In the genomic region with DNA sequence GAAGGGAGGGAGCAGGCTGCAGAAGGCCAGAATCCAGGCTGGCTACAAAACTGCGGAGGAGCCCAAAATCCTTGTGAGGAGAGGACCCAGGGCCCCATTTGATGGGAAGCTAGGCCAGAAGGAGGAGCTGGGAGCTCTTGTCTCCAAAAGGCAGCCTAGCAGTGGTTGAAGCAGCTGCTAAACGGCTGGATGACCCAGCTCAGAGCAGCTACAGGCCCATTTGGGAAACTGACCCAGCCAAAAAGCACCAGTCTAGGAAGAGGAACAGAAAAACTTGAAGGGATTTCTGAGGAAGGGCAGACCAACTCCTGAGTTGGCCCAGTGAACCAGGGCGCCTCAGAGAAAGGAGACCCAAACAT, we compare ENCODE assay signal across 8 cellular contexts. TPM values are rescaled to one million over a fixed set of nuclear protein-coding genes. Genes with fewer than 3 reads are reported as not detected.
A peak's percentile ranks its signal among the peaks of the same experiment; 100 is the strongest.
DNase-seq lines count a peak whose midpoint lies in the region; ATAC-seq and TF ChIP-seq lines count a peak whose summit lies in the region.

No MANE protein-coding gene starts in this region.

- TF ChIP-seq POLR2A in body of pancreas (IDR thresholded peaks at IDR 0.05) (no peak), vagina (IDR thresholded peaks at IDR 0.05) (no peak)

- H3K27ac ChIP-seq in body of pancreas (peak overlapping the region; percentile 87 to 96 (median 94)), vagina (peak overlapping the region; percentile 95)

- peaks cover 45% of the 10 kb centered on the region for H3K4me1 Mint-ChIP-seq in stimulated activated naive CD8-positive, alpha-beta T cell treated with anti-CD3 and anti-CD28 coated beads, Interleukin-15, Interleukin-2, amounts not matched to agents 100 ng/mL and 50 ng/mL, for 24 hours (ENCODE audit: low read depth)

- H3K27me3 Mint-ChIP-seq in stimulated activated naive CD8-positive, alpha-beta T cell treated with anti-CD3 and anti-CD28 coated beads, Interleukin-15, Interleukin-2, amounts not matched to agents 100 ng/mL and 50 ng/mL, for 24 hours, result no peaks in the 10 kb centered on the region

- peak overlapping the region; percentile 54 for H3K27ac Mint-ChIP-seq in stimulated activated naive CD8-positive, alpha-beta T cell treated with anti-CD3 and anti-CD28 coated beads, Interleukin-15, Interleukin-2, amounts not matched to agents 100 ng/mL and 50 ng/mL, for 24 hours

- no peaks in the 10 kb centered on the region for H3K9me3 Mint-ChIP-seq in stimulated activated naive CD8-positive, alpha-beta T cell treated with anti-CD3 and anti-CD28 coated beads, Interleukin-15, Interleukin-2, amounts not matched to agents 100 ng/mL and 50 ng/mL, for 24 hours

- TF ChIP-seq CTCF in body of pancreas (IDR thresholded peaks at IDR 0.05), result no peak
- TF ChIP-seq CTCF in vagina (IDR thresholded peaks at IDR 0.05), result no peak

- 54 to 57% methylated on average over 3 of the region's 3 CpGs for WGBS in body of pancreas, 2 donors

- no peak for ATAC-seq in stimulated activated naive CD8-positive, alpha-beta T cell treated with anti-CD3 and anti-CD28 coated beads, Interleukin-15, Interleukin-2, amounts not matched to agents 100 U/mL and 50 U/mL, for 24 hours
- no peak for ATAC-seq in body of pancreas
- ATAC-seq in HG02759 (IDR thresholded peaks at IDR 0.05; ENCODE audit: unreplicated experiment), result no peak

- no peaks in the 10 kb centered on the region for H3K36me3 ChIP-seq in body of pancreas (replicated peaks in 1 of 2; ENCODE audit: insufficient read depth in 1 of 2, low read depth in 2 of 2)
- no peaks in the 10 kb centered on the region for H3K36me3 ChIP-seq in vagina

- peak overlapping the region; percentile 54 for H3K4me3 Mint-ChIP-seq in stimulated activated naive CD8-positive, alpha-beta T cell treated with anti-CD3 and anti-CD28 coated beads, Interleukin-15, Interleukin-2, amounts not matched to agents 100 ng/mL and 50 ng/mL, for 24 hours

- H3K36me3 Mint-ChIP-seq in stimulated activated naive CD8-positive, alpha-beta T cell treated with anti-CD3 and anti-CD28 coated beads, Interleukin-15, Interleukin-2, amounts not matched to agents 100 ng/mL and 50 ng/mL, for 24 hours (ENCODE audit: low read depth), result peaks cover 22% of the 10 kb centered on the region

- H3K9me3 ChIP-seq in body of pancreas (no peaks in the 10 kb centered on the region), vagina (no peaks in the 10 kb centered on the region)

- peaks cover 45% of the 10 kb centered on the region for H3K4me1 ChIP-seq in body of pancreas
- H3K4me1 ChIP-seq in vagina, result peaks cover 28% of the 10 kb centered on the region

- no peak for DNase-seq in stimulated activated naive CD8-positive, alpha-beta T cell treated with anti-CD3 and anti-CD28 coated beads, Interleukin-15, Interleukin-2, amounts not matched to agents 100 U/mL and 50 U/mL, for 24 hours
- DNase-seq in body of pancreas (peak in 2 of 4 donors; percentile 14 to 16), medulla oblongata (ENCODE audit: extremely low spot score) (peak; percentile 10), vagina (ENCODE audit: extremely low spot score in 2 of 2) (no peak)
- no peak for DNase-seq in activated CD8-positive, alpha-beta memory T cell treated with anti-CD3 and anti-CD28 coated beads, Interleukin-2, amount 50 U/mL, for 48 hours
- no peak for DNase-seq in NK-92 treated with Interleukin-12 subunit alpha and Interleukin-12 subunit beta, amount 100 ng/mL, for 24 hours (lab: John Stamatoyannopoulos, UW)

- no peak overlapping the region for H3K4me3 ChIP-seq in body of pancreas
- H3K4me3 ChIP-seq in vagina, result peak overlapping the region; percentile 68 to 85

- H3K27me3 ChIP-seq in body of pancreas, result no peaks in the 10 kb centered on the region
- H3K27me3 ChIP-seq in vagina, result no peaks in the 10 kb centered on the region

- intact Hi-C loops in body of pancreas (cut with DNase I) (no loop called here), vagina (cut with DNase I) (loop anchor here (10.0 kb wide), 1 partner anchor 68 kb away; no protein-coding TSS in a partner anchor)

RNA-seq across cellular contexts. Expression of a gene that starts 1.1 kb away (rescaled TPM):
- 10 to 100 TPM in 1 of 2 donors, 1 to 10 TPM in 1; 6.6 to 10.1 TPM for total RNA-seq in body of pancreas
- total RNA-seq in vagina, result 8.6 TPM

RNA-seq across cellular contexts. Expression of a gene that starts 38.2 kb away (rescaled TPM):
- 10 to 100 TPM in 1 of 2 donors, 1 to 10 TPM in 1; 9.3 to 12.5 TPM for total RNA-seq in body of pancreas
- 16.2 TPM for total RNA-seq in vagina

Comparison
In these comparisons a context has a peak if more than half of its experiments do, and no peak if none do; other contexts are left out.
1. H3K4me3 ChIP-seq: peak in vagina (2 of 2); none in body of pancreas (0 of 2).